Comparison of ENCODE assay signal across 8 cellular contexts in genomic region chr11:1336836-1337646, GRCh38. TPM values are rescaled to one million over a fixed set of nuclear protein-coding genes. Genes with fewer than 3 reads are reported as not detected.
DNase-seq lines count a peak whose midpoint lies in the region; ATAC-seq, FAIRE-seq and TF ChIP-seq lines count a peak whose summit lies in the region.

No MANE protein-coding gene starts in this region.

- H3K4me1 ChIP-seq in HUES48 (ENCODE audit: control insufficient read depth, insufficient read depth, low read length) (peaks cover 6% of the 10 kb centered on the region; the same call in 1 of the 2 replicates), heart right ventricle (peaks cover 10 to 24% (median 18%) of the 10 kb centered on the region in 9 donors), small intestine (ENCODE audit: control insufficient read depth in 2 of 2, insufficient read depth in 1 of 2, low read depth in 1 of 2, low read length in 1 of 2) (peaks cover 6 to 8% of the 10 kb centered on the region in 2 donors)

- no peak for FAIRE-seq in small intestine (lab: Jason Lieb, UNC)

- DNase-seq in activated T-cell treated with anti-CD3 and anti-CD28 coated beads for 24 hours (ENCODE audit: low read depth) (peak; percentile 18), heart right ventricle (peak in 1 of 2 donors; percentile 62), small intestine (no peak), NCI-H510A treated with DMSO at 0.1 percent for 48 hours (lab: John Stamatoyannopoulos, UW) (no peak), SIG-M5 treated with dmso at 0.1 percent for 504 hours (lab: John Stamatoyannopoulos, UW; ENCODE audit: unreplicated experiment) (no peak)

- H3K4me3 ChIP-seq in HUES48 (ENCODE audit: low read depth, low read length) (peak overlapping the region; percentile 49), heart right ventricle (peak overlapping the region; percentile 14 to 58 (median 44)), small intestine (ENCODE audit: low read depth in 1 of 2, low read length in 2 of 2) (peak overlapping the region; percentile 1 to 12)

- intact Hi-C loops in heart right ventricle (cut with DNase I), result loop anchor here in 1 of 10 donors (5.0 kb wide), 1 partner anchor 45 kb away; no protein-coding TSS in a partner anchor

- WGBS in heart right ventricle, 2 donors, result 4 to 5% methylated on average over 72 to 91 of the region's 95 CpGs
- 7 to 17% (median 13%) methylated on average over 39 to 91 of the region's 95 CpGs for whole genome bisulfite sequencing in small intestine, 3 donors

- no peak overlapping the region for H3K9ac ChIP-seq in HUES48 (ENCODE audit: low read depth, low read length)

- peaks cover 36% of the 10 kb centered on the region for H3K27me3 ChIP-seq in HUES48 (ENCODE audit: control insufficient read depth, insufficient read depth, low read length)
- peaks cover 0 to 6% (median 0%) of the 10 kb centered on the region in 7 donors for H3K27me3 ChIP-seq in heart right ventricle
- H3K27me3 ChIP-seq in small intestine (ENCODE audit: control insufficient read depth in 2 of 2, insufficient read depth in 2 of 2, low read length in 2 of 2), result no peaks in the 10 kb centered on the region

- no peaks in the 10 kb centered on the region for H3K36me3 ChIP-seq in HUES48 (ENCODE audit: control insufficient read depth, insufficient read depth, low read length)
- no peaks in the 10 kb centered on the region for H3K36me3 ChIP-seq in heart right ventricle
- no peaks in the 10 kb centered on the region for H3K36me3 ChIP-seq in small intestine (ENCODE audit: control insufficient read depth in 2 of 2, insufficient read depth in 2 of 2, low read length in 2 of 2)

- ATAC-seq in heart right ventricle, result peak; percentile 28 to 69 (median 54)
- ATAC-seq in GM18520 (IDR thresholded peaks at IDR 0.05; ENCODE audit: unreplicated experiment), result no peak
- no peak for ATAC-seq in HG02870 (IDR thresholded peaks at IDR 0.05; ENCODE audit: unreplicated experiment)

- H3K27ac ChIP-seq in HUES48 (ENCODE audit: low read depth, low read length) (no peak overlapping the region), heart right ventricle (peak overlapping the region in 7 of 10 donors; percentile 22 to 58 (median 35)), small intestine (ENCODE audit: low read depth in 1 of 2, low read length in 1 of 2) (no peak overlapping the region)

- TF ChIP-seq CTCF in heart right ventricle (IDR thresholded peaks at IDR 0.05), result no peak

- H3K9me3 ChIP-seq in HUES48 (ENCODE audit: control insufficient read depth, insufficient read depth, low read length) (peaks cover 5% of the 10 kb centered on the region), heart right ventricle (peaks cover 0 to 5% (median 0%) of the 10 kb centered on the region in 11 donors), small intestine (ENCODE audit: control insufficient read depth, low read depth) (no peaks in the 10 kb centered on the region)

RNA-seq across cellular contexts. Expression of gene TOLLIP, which starts 27.6 kb away (rescaled TPM):
- 10 to 100 TPM; 34.3 to 53.6 (median 45.2) TPM for total RNA-seq in heart right ventricle
- polyA plus RNA-seq in heart right ventricle, result 10 to 100 TPM; 19.0 to 32.5 TPM
- 10 to 100 TPM; 33.1 to 41.2 (median 40.8) TPM for polyA plus RNA-seq in small intestine

RNA-seq across cellular contexts. Expression of gene BRSK2, which starts 52.7 kb away (rescaled TPM):
- total RNA-seq in heart right ventricle, result under 1 TPM in 9 of 10 donors, not detected in 1; 0.13 to 0.91 (median 0.42) TPM
- polyA plus RNA-seq in heart right ventricle (1 to 10 TPM in 1 of 2 donors, under 1 TPM in 1; 0.68 to 2.3 TPM), small intestine (1 to 10 TPM in 1 of 3 donors, under 1 TPM in 1, not detected in 1; 0.27 to 3.3 TPM)

Comparison
In these comparisons a context has a peak if more than half of its experiments do, and no peak if none do; other contexts are left out.
1. H3K27ac ChIP-seq: peak in heart right ventricle (7 of 10); none in HUES48 (single experiment) and small intestine (0 of 2).
2. ATAC-seq: peak in heart right ventricle (8 of 8); none in GM18520 (single experiment) and HG02870 (single experiment).
3. Peak in every context shown above with its lines, with median percentiles within 50 percentile points of each other: H3K4me3 ChIP-seq.